1 cellular context compared by ENCODE assay signal in the genomic region with DNA sequence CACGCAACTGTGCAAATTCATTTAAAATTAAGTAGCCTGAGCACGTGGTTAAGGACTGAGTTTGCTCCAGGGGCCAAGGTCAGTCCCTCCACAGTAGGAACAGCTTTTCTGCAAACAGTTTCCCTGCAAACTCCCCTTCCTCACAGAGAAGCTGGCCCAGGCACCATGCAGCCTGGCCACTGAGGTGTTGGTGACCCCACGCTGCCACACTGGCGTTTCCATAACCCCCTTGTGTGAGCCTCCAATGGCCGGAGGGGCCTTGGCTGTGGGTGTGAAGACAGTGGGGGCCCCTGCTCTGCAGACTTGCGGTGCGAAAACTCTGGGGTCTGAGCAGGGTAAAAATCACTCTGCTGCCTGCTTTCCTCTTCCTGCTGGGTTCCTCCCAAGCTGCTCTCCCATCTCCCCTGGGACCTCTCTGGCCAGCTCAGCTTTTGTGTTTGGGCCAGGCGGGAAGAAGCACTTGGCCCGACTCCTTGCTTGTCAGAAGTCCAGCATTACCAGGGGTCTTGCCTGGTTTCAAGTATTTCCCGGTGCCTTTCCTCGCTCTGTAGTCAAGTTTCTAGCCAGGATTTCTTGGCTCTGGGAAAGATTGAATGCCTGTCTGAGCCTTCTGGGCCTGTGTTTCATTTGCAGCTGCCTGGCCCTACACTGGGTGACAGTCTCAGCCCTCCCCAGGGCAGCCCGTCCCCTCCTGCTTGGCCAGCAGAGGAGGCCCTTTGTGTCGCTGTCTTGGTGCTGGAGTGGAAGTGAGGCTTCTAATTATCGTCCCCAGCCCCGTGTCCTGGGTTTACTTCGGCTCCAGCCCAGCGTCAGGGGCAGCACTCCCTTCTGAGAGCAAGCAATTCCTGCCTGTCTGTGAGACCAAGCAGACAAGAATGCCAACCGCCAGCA.
TF ChIP-seq lines count a peak whose summit lies in the region.

No MANE protein-coding gene starts in this region.

TF ChIP-seq in GM23338, 12 proteins besides CTCF, POLR2A, EP300 and RAD21 (continued from another document):
- TF ChIP-seq, protein P1, sequence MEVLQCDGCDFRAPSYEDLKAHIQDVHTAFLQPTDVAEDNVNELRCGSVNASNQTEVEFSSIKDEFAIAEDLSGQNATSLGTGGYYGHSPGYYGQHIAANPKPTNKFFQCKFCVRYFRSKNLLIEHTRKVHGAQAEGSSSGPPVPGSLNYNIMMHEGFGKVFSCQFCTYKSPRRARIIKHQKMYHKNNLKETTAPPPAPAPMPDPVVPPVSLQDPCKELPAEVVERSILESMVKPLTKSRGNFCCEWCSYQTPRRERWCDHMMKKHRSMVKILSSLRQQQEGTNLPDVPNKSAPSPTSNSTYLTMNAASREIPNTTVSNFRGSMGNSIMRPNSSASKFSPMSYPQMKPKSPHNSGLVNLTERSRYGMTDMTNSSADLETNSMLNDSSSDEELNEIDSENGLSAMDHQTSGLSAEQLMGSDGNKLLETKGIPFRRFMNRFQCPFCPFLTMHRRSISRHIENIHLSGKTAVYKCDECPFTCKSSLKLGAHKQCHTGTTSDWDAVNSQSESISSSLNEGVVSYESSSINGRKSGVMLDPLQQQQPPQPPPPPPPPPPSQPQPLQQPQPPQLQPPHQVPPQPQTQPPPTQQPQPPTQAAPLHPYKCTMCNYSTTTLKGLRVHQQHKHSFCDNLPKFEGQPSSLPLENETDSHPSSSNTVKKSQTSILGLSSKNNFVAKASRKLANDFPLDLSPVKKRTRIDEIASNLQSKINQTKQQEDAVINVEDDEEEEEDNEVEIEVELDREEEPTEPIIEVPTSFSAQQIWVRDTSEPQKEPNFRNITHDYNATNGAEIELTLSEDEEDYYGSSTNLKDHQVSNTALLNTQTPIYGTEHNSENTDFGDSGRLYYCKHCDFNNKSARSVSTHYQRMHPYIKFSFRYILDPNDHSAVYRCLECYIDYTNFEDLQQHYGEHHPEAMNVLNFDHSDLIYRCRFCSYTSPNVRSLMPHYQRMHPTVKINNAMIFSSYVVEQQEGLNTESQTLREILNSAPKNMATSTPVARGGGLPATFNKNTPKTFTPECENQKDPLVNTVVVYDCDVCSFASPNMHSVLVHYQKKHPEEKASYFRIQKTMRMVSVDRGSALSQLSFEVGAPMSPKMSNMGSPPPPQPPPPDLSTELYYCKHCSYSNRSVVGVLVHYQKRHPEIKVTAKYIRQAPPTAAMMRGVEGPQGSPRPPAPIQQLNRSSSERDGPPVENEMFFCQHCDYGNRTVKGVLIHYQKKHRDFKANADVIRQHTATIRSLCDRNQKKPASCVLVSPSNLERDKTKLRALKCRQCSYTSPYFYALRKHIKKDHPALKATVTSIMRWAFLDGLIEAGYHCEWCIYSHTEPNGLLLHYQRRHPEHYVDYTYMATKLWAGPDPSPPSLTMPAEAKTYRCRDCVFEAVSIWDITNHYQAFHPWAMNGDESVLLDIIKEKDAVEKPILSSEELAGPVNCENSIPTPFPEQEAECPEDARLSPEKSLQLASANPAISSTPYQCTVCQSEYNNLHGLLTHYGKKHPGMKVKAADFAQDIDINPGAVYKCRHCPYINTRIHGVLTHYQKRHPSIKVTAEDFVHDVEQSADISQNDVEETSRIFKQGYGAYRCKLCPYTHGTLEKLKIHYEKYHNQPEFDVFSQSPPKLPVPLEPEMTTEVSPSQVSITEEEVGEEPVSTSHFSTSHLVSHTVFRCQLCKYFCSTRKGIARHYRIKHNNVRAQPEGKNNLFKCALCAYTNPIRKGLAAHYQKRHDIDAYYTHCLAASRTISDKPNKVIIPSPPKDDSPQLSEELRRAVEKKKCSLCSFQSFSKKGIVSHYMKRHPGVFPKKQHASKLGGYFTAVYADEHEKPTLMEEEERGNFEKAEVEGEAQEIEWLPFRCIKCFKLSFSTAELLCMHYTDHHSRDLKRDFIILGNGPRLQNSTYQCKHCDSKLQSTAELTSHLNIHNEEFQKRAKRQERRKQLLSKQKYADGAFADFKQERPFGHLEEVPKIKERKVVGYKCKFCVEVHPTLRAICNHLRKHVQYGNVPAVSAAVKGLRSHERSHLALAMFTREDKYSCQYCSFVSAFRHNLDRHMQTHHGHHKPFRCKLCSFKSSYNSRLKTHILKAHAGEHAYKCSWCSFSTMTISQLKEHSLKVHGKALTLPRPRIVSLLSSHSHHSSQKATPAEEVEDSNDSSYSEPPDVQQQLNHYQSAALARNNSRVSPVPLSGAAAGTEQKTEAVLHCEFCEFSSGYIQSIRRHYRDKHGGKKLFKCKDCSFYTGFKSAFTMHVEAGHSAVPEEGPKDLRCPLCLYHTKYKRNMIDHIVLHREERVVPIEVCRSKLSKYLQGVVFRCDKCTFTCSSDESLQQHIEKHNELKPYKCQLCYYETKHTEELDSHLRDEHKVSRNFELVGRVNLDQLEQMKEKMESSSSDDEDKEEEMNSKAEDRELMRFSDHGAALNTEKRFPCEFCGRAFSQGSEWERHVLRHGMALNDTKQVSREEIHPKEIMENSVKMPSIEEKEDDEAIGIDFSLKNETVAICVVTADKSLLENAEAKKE (CRISPR knock-in tag; IDR thresholded peaks at IDR 0.05), result no peak
- TF ChIP-seq EZH2phosphoT487 (IDR thresholded peaks at IDR 0.05; ENCODE audit: unreplicated experiment) (no peak), EZH2 (IDR thresholded peaks at IDR 0.05; ENCODE audit: low read depth, unreplicated experiment) (no peak), STAT1 (IDR thresholded peaks at IDR 0.05; ENCODE audit: unreplicated experiment) (no peak), ZNF331 (CRISPR knock-in tag; IDR thresholded peaks at IDR 0.05; ENCODE audit: low read depth) (no peak), NANOG (IDR thresholded peaks at IDR 0.05; ENCODE audit: borderline replicate concordance) (no peak), POLR2AphosphoS5 (IDR thresholded peaks at IDR 0.05; ENCODE audit: low read depth) (no peak), JUNB (IDR thresholded peaks at IDR 0.05; ENCODE audit: unreplicated experiment) (no peak)
- TF ChIP-seq, protein P2, sequence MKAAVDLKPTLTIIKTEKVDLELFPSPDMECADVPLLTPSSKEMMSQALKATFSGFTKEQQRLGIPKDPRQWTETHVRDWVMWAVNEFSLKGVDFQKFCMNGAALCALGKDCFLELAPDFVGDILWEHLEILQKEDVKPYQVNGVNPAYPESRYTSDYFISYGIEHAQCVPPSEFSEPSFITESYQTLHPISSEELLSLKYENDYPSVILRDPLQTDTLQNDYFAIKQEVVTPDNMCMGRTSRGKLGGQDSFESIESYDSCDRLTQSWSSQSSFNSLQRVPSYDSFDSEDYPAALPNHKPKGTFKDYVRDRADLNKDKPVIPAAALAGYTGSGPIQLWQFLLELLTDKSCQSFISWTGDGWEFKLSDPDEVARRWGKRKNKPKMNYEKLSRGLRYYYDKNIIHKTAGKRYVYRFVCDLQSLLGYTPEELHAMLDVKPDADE (IDR thresholded peaks at IDR 0.05), result no peak
TF ChIP-seq in GM23338: peak in this region for 0.
